In genomic region chr4:10090467-10091250, GRCh38 we compare ENCODE assay signal across 14 cellular contexts. TPM values are rescaled to one million over a fixed set of nuclear protein-coding genes. Genes with fewer than 3 reads are reported as not detected.
DNase-seq lines count a peak whose midpoint lies in the region; ATAC-seq and TF ChIP-seq lines count a peak whose summit lies in the region.
"Had no signal": no experiment of that assay in that cellular context is flagged by ENCODE, and none has a peak within 500 bp of the region (broad histone marks: within the 10 kb centered on the region; RNA-seq: fewer than 3 reads in every experiment).

No MANE protein-coding gene starts in this region.

- H3K27me3 ChIP-seq in heart right ventricle: no peaks in the 10 kb centered on the region
- H3K27me3 ChIP-seq in naive thymus-derived CD4-positive, alpha-beta T cell (ENCODE audit: control insufficient read depth in 2 of 2, insufficient read depth in 2 of 2, low read length in 2 of 2): no peaks in the 10 kb centered on the region
- H3K27me3 ChIP-seq: esophagus squamous epithelium had no signal

- no peak overlapping the region for H3K4me3 ChIP-seq in heart right ventricle
- no peak overlapping the region for H3K4me3 ChIP-seq in naive thymus-derived CD4-positive, alpha-beta T cell (ENCODE audit: low read length)
- H3K4me3 ChIP-seq: esophagus squamous epithelium had no signal

- H3K4me1 Mint-ChIP-seq in chondrocyte (ENCODE audit: low read depth): peaks cover 53% of the 10 kb centered on the region
- H3K4me1 Mint-ChIP-seq in naive thymus-derived CD4-positive, alpha-beta T cell: peaks cover 25 to 59% (median 50%) of the 10 kb centered on the region in 7 donors

- no peak for ATAC-seq in Right ventricle myocardium superior (ENCODE audit: poor library complexity)
- ATAC-seq in heart right ventricle: no peak
- ATAC-seq in naive thymus-derived CD4-positive, alpha-beta T cell: no peak
- no peak for ATAC-seq in SK-N-SH treated with all-trans-retinoic acid at 6 μM for 48 hours
- ATAC-seq: activated CD4-positive, CD25-positive, alpha-beta regulatory T cell treated with anti-CD3 and anti-CD28 coated beads, Interleukin-2, amount 50 U/mL, for 24 hours had no signal

- peaks cover 39% of the 10 kb centered on the region for H3K36me3 Mint-ChIP-seq in chondrocyte (ENCODE audit: low read depth)
- H3K36me3 Mint-ChIP-seq in naive thymus-derived CD4-positive, alpha-beta T cell: peaks cover 0 to 52% (median 12%) of the 10 kb centered on the region in 5 donors

- no peaks in the 10 kb centered on the region for H3K27me3 Mint-ChIP-seq in chondrocyte (ENCODE audit: low read depth)
- no peaks in the 10 kb centered on the region for H3K27me3 Mint-ChIP-seq in naive thymus-derived CD4-positive, alpha-beta T cell

- peaks cover 45 to 98% (median 78%) of the 10 kb centered on the region in 9 donors for H3K4me1 ChIP-seq in heart right ventricle
- H3K4me1 ChIP-seq in naive thymus-derived CD4-positive, alpha-beta T cell (ENCODE audit: control insufficient read depth in 2 of 2, insufficient read depth in 2 of 2, low read length in 2 of 2): peaks cover 29 to 43% of the 10 kb centered on the region in 2 donors

- H3K27ac ChIP-seq in heart right ventricle: peak overlapping the region in 3 of 10 donors; percentile 1 to 94 (median 88)
- peak overlapping the region; percentile 4 for H3K27ac ChIP-seq in naive thymus-derived CD4-positive, alpha-beta T cell (ENCODE audit: low read depth, low read length)

- DNase-seq in Right ventricle myocardium superior (peak; percentile 26), heart right ventricle (no peak), chondrocyte (ENCODE audit: low spot score) (peak; percentile 73), NCI-H524 treated with DMSO at 0.1 percent for 48 hours (lab: John Stamatoyannopoulos, UW) (no peak), COR-L47 (lab: John Stamatoyannopoulos, UW) (no peak), HUDEP-2 (lab: John Stamatoyannopoulos, UW; ENCODE audit: unreplicated experiment in 76 of 76) (no peak)
- no peak for DNase-seq in naive thymus-derived CD4-positive, alpha-beta T cell
- DNase-seq: DMS79; esophagus squamous epithelium; hippocampal formation; occipital lobe; stimulated activated CD4-positive, alpha-beta T cell treated with anti-CD3 and anti-CD28 coated beads, Interleukin-12 subunit alpha, Interleukin-12 subunit beta, amount 100 ng/mL, for 4 hours had no signal

- H3K9me3 Mint-ChIP-seq in chondrocyte (ENCODE audit: low read depth): no peaks in the 10 kb centered on the region
- H3K9me3 Mint-ChIP-seq in naive thymus-derived CD4-positive, alpha-beta T cell: no peaks in the 10 kb centered on the region

- 88 to 94% methylated on average over 21 of the region's 21 CpGs for WGBS in heart right ventricle, 2 donors

- POLR2A ChIA-PET in naive thymus-derived CD4-positive, alpha-beta T cell (lab: Charles Lee): interaction anchor here (0.8 to 1.3 kb wide), 3 partner anchors 15 to 26 kb away, joined by 3 to 5 read pairs (median 3); partner anchors contain the start of gene WDR1

- no peak overlapping the region for H3K27ac Mint-ChIP-seq in chondrocyte (ENCODE audit: unreplicated experiment)
- peak overlapping the region in 8 of 9 donors; percentile 37 to 89 (median 68) for H3K27ac Mint-ChIP-seq in naive thymus-derived CD4-positive, alpha-beta T cell

- H3K4me3 Mint-ChIP-seq in chondrocyte (ENCODE audit: unreplicated experiment): no peak overlapping the region
- H3K4me3 Mint-ChIP-seq in naive thymus-derived CD4-positive, alpha-beta T cell: peak overlapping the region in 2 of 10 donors; percentile 3 to 43

- H3K9me3 ChIP-seq in heart right ventricle: no peaks in the 10 kb centered on the region
- H3K9me3 ChIP-seq in naive thymus-derived CD4-positive, alpha-beta T cell (ENCODE audit: control insufficient read depth in 2 of 3, low read length in 3 of 3): no peaks in the 10 kb centered on the region
- H3K9me3 ChIP-seq: esophagus squamous epithelium had no signal

- H3K36me3 ChIP-seq in heart right ventricle: peaks cover 14 to 100% (median 57%) of the 10 kb centered on the region in 9 donors
- H3K36me3 ChIP-seq in naive thymus-derived CD4-positive, alpha-beta T cell (ENCODE audit: control insufficient read depth in 2 of 3, insufficient read depth in 3 of 3, low read length in 3 of 3): peaks cover 32 to 94% (median 74%) of the 10 kb centered on the region in 3 experiments

- intact Hi-C loops in Right ventricle myocardium superior (cut with DNase I) (no loop called here), heart right ventricle (cut with DNase I) (no loop called here)
- intact Hi-C loops in naive thymus-derived CD4-positive, alpha-beta T cell (cut with micrococcal nuclease): loop anchor here (10.0 kb wide), 2 partner anchors 314 to 444 kb away; no protein-coding TSS in a partner anchor

- CTCF ChIA-PET in naive thymus-derived CD4-positive, alpha-beta T cell (lab: Charles Lee): no interaction called here

- TF ChIP-seq CTCF in heart right ventricle (IDR thresholded peaks at IDR 0.05) (no peak), chondrocyte (IDR thresholded peaks at IDR 0.05) (no peak)

TF ChIP-seq in SK-N-SH treated with all-trans-retinoic acid at 6 μM for 48 hours, 23 proteins besides CTCF, POLR2A, EP300 and RAD21:
- TF ChIP-seq GLIS3 (CRISPR knock-in tag; IDR thresholded peaks at IDR 0.05) (no peak), ESRRG (CRISPR knock-in tag; IDR thresholded peaks at IDR 0.05) (no peak), TOX (CRISPR knock-in tag; IDR thresholded peaks at IDR 0.05; ENCODE audit: borderline replicate concordance) (no peak), ZC3H10 (CRISPR knock-in tag; IDR thresholded peaks at IDR 0.05) (no peak), ZFP3 (CRISPR knock-in tag; IDR thresholded peaks at IDR 0.05) (no peak), ZNF70 (CRISPR knock-in tag; IDR thresholded peaks at IDR 0.05) (no peak), RARB (CRISPR knock-in tag; IDR thresholded peaks at IDR 0.05) (no peak), PPARA (CRISPR knock-in tag; IDR thresholded peaks at IDR 0.05; ENCODE audit: borderline replicate concordance) (no peak), ARNTL (CRISPR knock-in tag; IDR thresholded peaks at IDR 0.05; ENCODE audit: borderline replicate concordance, low read depth) (no peak), OSR1 (CRISPR knock-in tag; IDR thresholded peaks at IDR 0.05) (no peak), PATZ1 (CRISPR knock-in tag; IDR thresholded peaks at IDR 0.05; ENCODE audit: borderline replicate concordance) (no peak), POU6F1 (CRISPR knock-in tag; IDR thresholded peaks at IDR 0.05; ENCODE audit: borderline replicate concordance, low read depth) (no peak), ISL1 (CRISPR knock-in tag; IDR thresholded peaks at IDR 0.05) (no peak), ZNF565 (CRISPR knock-in tag; conservative IDR thresholded peaks at IDR 0.05; ENCODE audit: low read depth) (no peak), CSDC2 (CRISPR knock-in tag; IDR thresholded peaks at IDR 0.05) (no peak), TCF4 (CRISPR knock-in tag; IDR thresholded peaks at IDR 0.05; ENCODE audit: borderline replicate concordance) (no peak)

RNA-seq across cellular contexts. Expression of gene WDR1, which starts 25.9 kb away (rescaled TPM):
- 183 TPM for total RNA-seq in Right ventricle myocardium superior
- total RNA-seq in heart right ventricle: 100 to 1,000 TPM; 155 to 302 (median 177) TPM
- 100 to 1,000 TPM in 1 of 2 donors, 10 to 100 TPM in 1; 51.9 to 266 TPM for polyA plus RNA-seq in heart right ventricle
- total RNA-seq in chondrocyte: 312 to 483 TPM (median 462 TPM) in 3 replicates
- total RNA-seq in naive thymus-derived CD4-positive, alpha-beta T cell: 100 to 1,000 TPM; 242 to 470 (median 330) TPM
- 100 to 1,000 TPM; 268 to 412 TPM for polyA plus RNA-seq in naive thymus-derived CD4-positive, alpha-beta T cell

Comparison
In these comparisons a context has a peak if more than half of its experiments do, and no peak if none do; other contexts are left out.
1. DNase-seq: peak in Right ventricle myocardium superior (single experiment) and chondrocyte (single experiment); none in heart right ventricle (0 of 2), naive thymus-derived CD4-positive, alpha-beta T cell (0 of 9), NCI-H524 treated with DMSO at 0.1 percent for 48 hours (single experiment), COR-L47 (single experiment) and HUDEP-2 (0 of 76).
2. intact Hi-C loops: an anchor here in naive thymus-derived CD4-positive, alpha-beta T cell (10.0 kb wide); none called in Right ventricle myocardium superior and heart right ventricle.